8 cellular contexts compared by ENCODE assay signal in genomic region chr3:51385621-51386091, GRCh38. TPM values are rescaled to one million over a fixed set of nuclear protein-coding genes. Genes with fewer than 3 reads are reported as not detected.
DNase-seq lines count a peak whose midpoint lies in the region; ATAC-seq and TF ChIP-seq lines count a peak whose summit lies in the region.

No MANE protein-coding gene starts in this region.

- H3K27me3 Mint-ChIP-seq in naive B cell, result no peaks in the 10 kb centered on the region

- peaks cover 30 to 49% (median 43%) of the 10 kb centered on the region in 11 experiments; a peak in 20 of 22 replicates for H3K36me3 ChIP-seq in BLaER1 treated with 17β-estradiol and CSF1 and Interleukin-3, amounts not matched to agents 10 nM and 100 nM
- H3K36me3 ChIP-seq in KOPT-K1 (ENCODE audit: insufficient read depth, low read length), result peaks cover 50% of the 10 kb centered on the region

- peak overlapping the region; percentile 93 to 99 (median 98) for H3K9ac ChIP-seq in BLaER1 treated with 17β-estradiol and CSF1 and Interleukin-3, amounts not matched to agents 10 nM and 100 nM

- peak overlapping the region; percentile 54 to 99 (median 97); a peak in 21 of 22 replicates for H3K27ac ChIP-seq in BLaER1 treated with 17β-estradiol and CSF1 and Interleukin-3, amounts not matched to agents 10 nM and 100 nM
- peak overlapping the region; percentile 91 for H3K27ac ChIP-seq in KOPT-K1 (ENCODE audit: low read depth, low read length, poor library complexity, severe bottlenecking)

- no peak for TF ChIP-seq POLR2A in GM18505 (IDR thresholded peaks at IDR 0.05; ENCODE audit: borderline replicate concordance, extremely low read depth, insufficient read depth, insufficient read length)

- H3K9me3 ChIP-seq in BLaER1 treated with 17β-estradiol and CSF1 and Interleukin-3, amounts not matched to agents 10 nM and 100 nM (replicated peaks in 1 of 11), result no peaks in the 10 kb centered on the region
- no peaks in the 10 kb centered on the region for H3K9me3 ChIP-seq in KOPT-K1 (ENCODE audit: insufficient read depth, low read length, poor library complexity, severe bottlenecking)

- no peaks in the 10 kb centered on the region for H3K9me3 Mint-ChIP-seq in naive B cell

- peaks cover 52 to 73% (median 61%) of the 10 kb centered on the region in 10 experiments for H3K4me1 ChIP-seq in BLaER1 treated with 17β-estradiol and CSF1 and Interleukin-3, amounts not matched to agents 10 nM and 100 nM

- no peaks in the 10 kb centered on the region for H3K27me3 ChIP-seq in BLaER1 treated with 17β-estradiol and CSF1 and Interleukin-3, amounts not matched to agents 10 nM and 100 nM

- peak overlapping the region; percentile 87 to 99 (median 94) for H3K4me2 ChIP-seq in BLaER1 treated with 17β-estradiol and CSF1 and Interleukin-3, amounts not matched to agents 10 nM and 100 nM

- no peak for ATAC-seq in naive B cell (ENCODE audit: low read depth in 2 of 2)
- no peak for ATAC-seq in GM21381 (IDR thresholded peaks at IDR 0.05; ENCODE audit: unreplicated experiment)
- no peak for ATAC-seq in GM18505 (IDR thresholded peaks at IDR 0.05; ENCODE audit: unreplicated experiment)
- no peak for ATAC-seq in HG03135 (IDR thresholded peaks at IDR 0.05; ENCODE audit: unreplicated experiment)

- peak overlapping the region; percentile 95 to 99 (median 98) for H3K27ac Mint-ChIP-seq in naive B cell

- peaks cover 42 to 49% (median 47%) of the 10 kb centered on the region in 11 experiments; a peak in 21 of 22 replicates for H4K20me1 ChIP-seq in BLaER1 treated with 17β-estradiol and CSF1 and Interleukin-3, amounts not matched to agents 10 nM and 100 nM

- H3K36me3 Mint-ChIP-seq in naive B cell, result peaks cover 0 to 7% of the 10 kb centered on the region in 2 donors

- H3K4me3 ChIP-seq in BLaER1 treated with 17β-estradiol and CSF1 and Interleukin-3, amounts not matched to agents 10 nM and 100 nM, result peak overlapping the region; percentile 75 to 98 (median 88)
- H3K4me3 ChIP-seq in choroid plexus epithelial cell (ENCODE audit: low read depth, low read length), result peak overlapping the region; percentile 77

- H3K4me3 Mint-ChIP-seq in naive B cell, result peak overlapping the region; percentile 86 to 100 (median 96)

- H3K4me1 Mint-ChIP-seq in naive B cell, result peaks cover 43 to 66% (median 52%) of the 10 kb centered on the region in 3 donors

- DNase-seq in choroid plexus epithelial cell (ENCODE audit: low read depth) (no peak), naive B cell (no peak), NCI-H774 (lab: John Stamatoyannopoulos, UW) (no peak)

- TF ChIP-seq CTCF in choroid plexus epithelial cell (conservative IDR thresholded peaks at IDR 0.05; ENCODE audit: low read depth, low read length), result no peak

RNA-seq across cellular contexts. Expression of gene MANF, which starts 0.6 kb away (rescaled TPM):
- 10 to 100 TPM; 16.5 to 37.3 (median 29.3) TPM for polyA plus RNA-seq in naive B cell (ENCODE audit: low read depth in 6 of 6)

RNA-seq across cellular contexts. Expression of gene RBM15B, which starts 5.4 kb away (rescaled TPM):
- polyA plus RNA-seq in naive B cell (ENCODE audit: low read depth in 6 of 6), result 10 to 100 TPM; 12.5 to 22.5 (median 14.5) TPM
